In genomic region chr1:155859881-155860841, GRCh38 we compare ENCODE assay signal across 8 cellular contexts. TPM values are rescaled to one million over a fixed set of nuclear protein-coding genes. Genes with fewer than 3 reads are reported as not detected.
A peak's percentile ranks its signal among the peaks of the same experiment; 100 is the strongest.
DNase-seq lines count a peak whose midpoint lies in the region; ATAC-seq and TF ChIP-seq lines count a peak whose summit lies in the region.

No MANE protein-coding gene starts in this region.

- peak overlapping the region; percentile 94 for H3K27ac Mint-ChIP-seq in activated naive CD8-positive, alpha-beta T cell treated with anti-CD3 and anti-CD28 coated beads for 36 hours

- H4K20me1 ChIP-seq in KMS-11 (ENCODE audit: insufficient read depth): no peaks in the 10 kb centered on the region

- H3K36me3 Mint-ChIP-seq in activated naive CD8-positive, alpha-beta T cell treated with anti-CD3 and anti-CD28 coated beads for 36 hours: peaks cover 4% of the 10 kb centered on the region

- intact Hi-C loops in ovary (cut with DNase I): loop anchor here in 1 of 4 donors (5.0 kb wide), 1 partner anchor 117 kb away; the partner anchor contains the start of gene ARHGEF2

- H3K9me3 ChIP-seq in cardiac muscle cell (ENCODE audit: low read depth) (no peaks in the 10 kb centered on the region), ovary (no peaks in the 10 kb centered on the region)

- H3K4me1 ChIP-seq in KMS-11 (ENCODE audit: low read depth, poor library complexity, severe bottlenecking) (peaks cover 43% of the 10 kb centered on the region), cardiac muscle cell (ENCODE audit: low read depth) (peaks cover 6% of the 10 kb centered on the region), ovary (ENCODE audit: insufficient read depth) (peaks cover 7% of the 10 kb centered on the region), urinary bladder (ENCODE audit: insufficient read depth) (no peaks in the 10 kb centered on the region)

- peaks cover 39% of the 10 kb centered on the region for H3K4me1 Mint-ChIP-seq in activated naive CD8-positive, alpha-beta T cell treated with anti-CD3 and anti-CD28 coated beads for 36 hours

- DNase-seq in GM12864 (ENCODE audit: low read depth): no peak
- DNase-seq in SIG-M5 treated with dmso at 0.1 percent for 504 hours (lab: John Stamatoyannopoulos, UW; ENCODE audit: unreplicated experiment): peak; percentile 85
- DNase-seq in activated naive CD8-positive, alpha-beta T cell treated with anti-CD3 and anti-CD28 coated beads for 36 hours: peak; percentile 68
- DNase-seq in cardiac muscle cell (ENCODE audit: low read depth in 1 of 2, low spot score in 1 of 2): peak; percentile 34 to 89
- peak; percentile 88 to 92 (median 90) for DNase-seq in ovary

- H3K27me3 ChIP-seq in KMS-11 (ENCODE audit: insufficient read depth, low read depth): no peaks in the 10 kb centered on the region
- peaks cover 12% of the 10 kb centered on the region for H3K27me3 ChIP-seq in cardiac muscle cell
- no peaks in the 10 kb centered on the region for H3K27me3 ChIP-seq in ovary

- peak; percentile 47 for TF ChIP-seq POLR2A in ovary (IDR thresholded peaks at IDR 0.05)

- TF ChIP-seq EP300 in ovary (IDR thresholded peaks at IDR 0.05): no peak

- WGBS in ovary, 3 donors: 1 to 2% (median 2%) methylated on average over 35 of the region's 35 CpGs
- 3% methylated on average over 35 of the region's 35 CpGs for WGBS in urinary bladder

- ATAC-seq in GM21619 (IDR thresholded peaks at IDR 0.05; ENCODE audit: unreplicated experiment): no peak

- H3K4me3 ChIP-seq in GM12864 (ENCODE audit: low read depth, low read length): peak overlapping the region; percentile 18
- H3K4me3 ChIP-seq in KMS-11 (IDR thresholded peaks at IDR 0.05; ENCODE audit: insufficient read depth, low read depth, low read length): peak overlapping the region; percentile 93
- no peak overlapping the region for H3K4me3 ChIP-seq in cardiac muscle cell
- peak overlapping the region; percentile 39 for H3K4me3 ChIP-seq in ovary
- peak overlapping the region; percentile 30 for H3K4me3 ChIP-seq in urinary bladder (ENCODE audit: low read depth, low read length)

- H3K27me3 Mint-ChIP-seq in activated naive CD8-positive, alpha-beta T cell treated with anti-CD3 and anti-CD28 coated beads for 36 hours: peaks cover 30% of the 10 kb centered on the region

- no peaks in the 10 kb centered on the region for H3K9me3 Mint-ChIP-seq in activated naive CD8-positive, alpha-beta T cell treated with anti-CD3 and anti-CD28 coated beads for 36 hours

- peak overlapping the region; percentile 57 for H2AFZ ChIP-seq in KMS-11 (ENCODE audit: low read depth)

- H3K27ac ChIP-seq in KMS-11 (peak overlapping the region; percentile 67), cardiac muscle cell (peak overlapping the region; percentile 44), ovary (peak overlapping the region; percentile 88 to 89), urinary bladder (ENCODE audit: low read depth) (peak overlapping the region; percentile 63)

- H3K36me3 ChIP-seq in KMS-11 (ENCODE audit: insufficient read depth) (peaks cover under 1% of the 10 kb centered on the region; the same call in 1 of the 2 replicates), cardiac muscle cell (no peaks in the 10 kb centered on the region), ovary (no peaks in the 10 kb centered on the region), urinary bladder (ENCODE audit: insufficient read depth) (no peaks in the 10 kb centered on the region)

- peak overlapping the region; percentile 64 for H3K9ac ChIP-seq in KMS-11

- peak overlapping the region; percentile 57 for H3K4me2 ChIP-seq in KMS-11

- no peak for TF ChIP-seq CTCF in GM12864 (IDR thresholded peaks at IDR 0.05; ENCODE audit: low read depth, low read length, missing control alignments)
- no peak for TF ChIP-seq CTCF in KMS-11 (conservative IDR thresholded peaks at IDR 0.05; ENCODE audit: low read depth, low read length)
- TF ChIP-seq CTCF in cardiac muscle cell (IDR thresholded peaks at IDR 0.05; ENCODE audit: low read depth, low read length): no peak
- peak in 1 of 3 donors; percentile 15 for TF ChIP-seq CTCF in ovary (IDR thresholded peaks at IDR 0.05)

- H3K4me3 Mint-ChIP-seq in activated naive CD8-positive, alpha-beta T cell treated with anti-CD3 and anti-CD28 coated beads for 36 hours: peak overlapping the region; percentile 89

- H3K79me2 ChIP-seq in KMS-11 (ENCODE audit: insufficient read depth, low read depth): peaks cover 19% of the 10 kb centered on the region

RNA-seq across cellular contexts. Expression of gene SYT11, which starts 0.8 kb away (rescaled TPM):
- total RNA-seq in activated naive CD8-positive, alpha-beta T cell treated with anti-CD3 and anti-CD28 coated beads for 36 hours: 10 to 100 TPM; 12.2 to 12.8 TPM
- total RNA-seq in cardiac muscle cell (2.1 and 2.5 TPM in 2 replicates), ovary (10 to 100 TPM; 10.1 to 27.9 (median 19.7) TPM), urinary bladder (36.4 TPM)
- polyA plus RNA-seq in cardiac muscle cell (1.4 and 2.3 TPM in 2 replicates), ovary (10 to 100 TPM; 12.5 to 48.9 TPM), urinary bladder (21.1 TPM)

RNA-seq across cellular contexts. Expression of gene GON4L, which starts 3.1 kb away (rescaled TPM):
- total RNA-seq in activated naive CD8-positive, alpha-beta T cell treated with anti-CD3 and anti-CD28 coated beads for 36 hours: 10 to 100 TPM; 39.3 to 41.1 TPM
- total RNA-seq in cardiac muscle cell (19.9 and 26.4 TPM in 2 replicates), ovary (10 to 100 TPM; 20.6 to 57.5 (median 42.5) TPM), urinary bladder (51.7 TPM)
- polyA plus RNA-seq in cardiac muscle cell (42.0 and 44.4 TPM in 2 replicates), ovary (10 to 100 TPM; 16.0 to 29.4 TPM), urinary bladder (17.6 TPM)

RNA-seq across cellular contexts. Expression of gene RIT1, which starts 51.0 kb away (rescaled TPM):
- 10 to 100 TPM; 19.4 to 20.0 TPM for total RNA-seq in activated naive CD8-positive, alpha-beta T cell treated with anti-CD3 and anti-CD28 coated beads for 36 hours
- total RNA-seq in cardiac muscle cell (29.1 and 48.7 TPM in 2 replicates), ovary (10 to 100 TPM; 10.9 to 26.9 (median 23.0) TPM), urinary bladder (39.4 TPM)
- polyA plus RNA-seq in cardiac muscle cell (40.6 and 54.2 TPM in 2 replicates), ovary (10 to 100 TPM in 1 of 2 donors, 1 to 10 TPM in 1; 8.6 to 20.2 TPM), urinary bladder (24.9 TPM)
